ENCODE assay signal across 21 cellular contexts in genomic region chr20:10360878-10361277, GRCh38.
"Had no signal": no experiment of that assay in that cellular context is flagged by ENCODE, and none has a peak within 500 bp of the region (broad histone marks: within the 10 kb centered on the region; RNA-seq: fewer than 3 reads in every experiment).

No MANE protein-coding gene starts in this region.

- ATAC-seq: left colon; mucosa of descending colon; naive thymus-derived CD8-positive, alpha-beta T cell; stimulated activated naive CD8-positive, alpha-beta T cell treated with anti-CD3 and anti-CD28 coated beads, Interleukin-15, Interleukin-2, amounts not matched to agents 100 U/mL and 50 U/mL, for 24 hours had no signal

- H3K4me3 ChIP-seq: colonic mucosa, hepatocyte, mucosa of descending colon, sigmoid colon, skin epidermis, suprapubic skin, thyroid gland had no signal

- H3K9me3 Mint-ChIP-seq: endodermal cell, type B pancreatic cell had no signal

- H3K27ac ChIP-seq: colonic mucosa, hepatocyte, sigmoid colon, skin epidermis, suprapubic skin, thyroid gland had no signal

- H3K36me3 Mint-ChIP-seq: naive thymus-derived CD8-positive, alpha-beta T cell; type B pancreatic cell had no signal

- H3K36me3 ChIP-seq: colonic mucosa, sigmoid colon, suprapubic skin, thyroid gland had no signal

- DNase-seq: colonic mucosa; effector CD4-positive, alpha-beta T cell; endodermal cell; erythroblast; foreskin melanocyte; head of caudate nucleus; left colon; mammary epithelial cell; mucosa of descending colon; naive thymus-derived CD8-positive, alpha-beta T cell; posterior cingulate gyrus; sigmoid colon; stimulated activated CD4-positive, alpha-beta T cell treated with anti-CD3 and anti-CD28 coated beads, Interleukin-2, amount 100 ng/mL, for 24 hours; stimulated activated naive CD8-positive, alpha-beta T cell treated with anti-CD3 and anti-CD28 coated beads, Interleukin-15, Interleukin-2, amounts not matched to agents 100 U/mL and 50 U/mL, for 24 hours; thyroid gland had no signal

- H3K4me1 Mint-ChIP-seq: endodermal cell; naive thymus-derived CD8-positive, alpha-beta T cell had no signal

- FAIRE-seq: endothelial cell of umbilical vein, urothelium cell line had no signal

- H2AFZ ChIP-seq: hepatocyte had no signal

- H3K27ac Mint-ChIP-seq: endodermal cell; naive thymus-derived CD8-positive, alpha-beta T cell; type B pancreatic cell had no signal

- H3K27me3 ChIP-seq: colonic mucosa, hepatocyte, sigmoid colon, suprapubic skin, thyroid gland had no signal

- H3K4me1 ChIP-seq: colonic mucosa, sigmoid colon, suprapubic skin, thyroid gland had no signal

- H3K4me3 Mint-ChIP-seq: endodermal cell; naive thymus-derived CD8-positive, alpha-beta T cell; type B pancreatic cell had no signal

- H3K79me2 ChIP-seq: hepatocyte had no signal

- H3K4me2 ChIP-seq: hepatocyte had no signal

- H3K9me3 ChIP-seq: colonic mucosa, mucosa of descending colon, sigmoid colon, suprapubic skin, thyroid gland had no signal
